8 cellular contexts compared by ENCODE assay signal in genomic region chr13:112605531-112605990, GRCh38. TPM values are rescaled to one million over a fixed set of nuclear protein-coding genes. Genes with fewer than 3 reads are reported as not detected.
DNase-seq lines count a peak whose midpoint lies in the region; ATAC-seq and TF ChIP-seq lines count a peak whose summit lies in the region.

No MANE protein-coding gene starts in this region.

- H3K27me3 ChIP-seq in Caco-2 (replicated peaks; ENCODE audit: control insufficient read depth, insufficient read depth, low read length) (peaks cover 1% of the 10 kb centered on the region), NT2/D1 (ENCODE audit: insufficient read depth, insufficient read length) (peaks cover 3% of the 10 kb centered on the region)

- H3K4me3 ChIP-seq in Caco-2 (ENCODE audit: low read depth, low read length) = peak overlapping the region; percentile 41
- no peak overlapping the region for H3K4me3 ChIP-seq in NT2/D1 (ENCODE audit: insufficient read length, low read depth)
- peak overlapping the region; percentile 54 for H3K4me3 ChIP-seq in epithelial cell of esophagus (ENCODE audit: low read length)

- H3K27ac ChIP-seq in RWPE1 = no peak overlapping the region

- H3K27me3 Mint-ChIP-seq in Caco-2 (ENCODE audit: insufficient read depth, unreplicated experiment) (peaks cover 9% of the 10 kb centered on the region), osteocyte (ENCODE audit: unreplicated experiment) (peaks cover 29% of the 10 kb centered on the region)

- no peak for ATAC-seq in GM18858 (IDR thresholded peaks at IDR 0.05; ENCODE audit: unreplicated experiment)

- H3K4me3 Mint-ChIP-seq in Caco-2 (ENCODE audit: unreplicated experiment) = peak overlapping the region; percentile 73
- H3K4me3 Mint-ChIP-seq in osteocyte (ENCODE audit: unreplicated experiment) = peak overlapping the region; percentile 84

- H3K36me3 ChIP-seq in Caco-2 (ENCODE audit: control insufficient read depth, insufficient read depth, low read length) (no peaks in the 10 kb centered on the region), NT2/D1 (ENCODE audit: insufficient read depth, insufficient read length, low read length) (no peaks in the 10 kb centered on the region)

- no peaks in the 10 kb centered on the region for H3K9me3 ChIP-seq in Caco-2
- no peaks in the 10 kb centered on the region for H3K9me3 ChIP-seq in NT2/D1 (ENCODE audit: insufficient read depth, low read length)

- POLR2A ChIA-PET in Caco-2 (lab: Charles Lee) = no interaction called here
- POLR2A ChIA-PET in RWPE1 (lab: Yijun Ruan, JAX; ENCODE audit: low non-redundant PET) = no interaction called here

- intact Hi-C loops in Caco-2 (cut with micrococcal nuclease; ENCODE audit: unreplicated experiment) = loop anchor here (10.0 kb wide), 1 partner anchor 261 kb away; no protein-coding TSS in a partner anchor

- DNase-seq in Caco-2 (no peak), NT2/D1 (ENCODE audit: low read depth, low spot score) (no peak), epithelial cell of esophagus (ENCODE audit: low read depth) (no peak), osteocyte (ENCODE audit: extremely low spot score, unreplicated experiment) (no peak), GF-D8 (lab: John Stamatoyannopoulos, UW) (no peak), RWPE1 (ENCODE audit: low spot score) (no peak), dedifferentiated amniotic fluid mesenchymal stem cell (ENCODE audit: extremely low spot score) (no peak)

- H3K4me1 Mint-ChIP-seq in Caco-2 (ENCODE audit: low read depth, unreplicated experiment) (no peaks in the 10 kb centered on the region), osteocyte (ENCODE audit: unreplicated experiment) (peaks cover 27% of the 10 kb centered on the region)

- CTCF ChIA-PET in Caco-2 (lab: Charles Lee) = interaction anchor here (0.7 to 1.2 kb wide), 2 partner anchors 16 to 18 kb away, joined by 3 to 5 read pairs; no protein-coding TSS in a partner anchor
- CTCF ChIA-PET in RWPE1 (lab: Yijun Ruan, JAX) = interaction anchor here (0.7 to 1.5 kb wide), 5 partner anchors 16 to 1290 kb away, joined by 3 to 7 read pairs (median 3); no protein-coding TSS in a partner anchor

- H3K9me3 Mint-ChIP-seq in Caco-2 (ENCODE audit: unreplicated experiment) (no peaks in the 10 kb centered on the region), osteocyte (ENCODE audit: unreplicated experiment) (no peaks in the 10 kb centered on the region)

- H3K9ac ChIP-seq in NT2/D1 (ENCODE audit: insufficient read length, low read depth) = peak overlapping the region; percentile 56

- BruUV-seq in Caco-2 (replicated peaks; lab: Mats Ljungman, UMichigan) = no TSS peak

- H3K27ac Mint-ChIP-seq in Caco-2 (ENCODE audit: unreplicated experiment) (peak overlapping the region; percentile 23), osteocyte (ENCODE audit: unreplicated experiment) (peak overlapping the region; percentile 62)

- H3K36me3 Mint-ChIP-seq in Caco-2 (ENCODE audit: insufficient read depth, unreplicated experiment) (no peaks in the 10 kb centered on the region), osteocyte (ENCODE audit: unreplicated experiment) (no peaks in the 10 kb centered on the region)

- TF ChIP-seq CTCF in Caco-2 (IDR thresholded peaks at IDR 0.05; ENCODE audit: insufficient read depth in 1 of 2, low read depth in 1 of 2, low read length in 1 of 2, severe bottlenecking in 1 of 2, unreplicated experiment in 1 of 2) (no peak), epithelial cell of esophagus (IDR thresholded peaks at IDR 0.05; ENCODE audit: insufficient read depth, low read depth, low read length, missing control alignments) (no peak), osteocyte (IDR thresholded peaks at IDR 0.05) (no peak), RWPE1 (conservative IDR thresholded peaks at IDR 0.05; ENCODE audit: low read depth) (no peak)

- no peaks in the 10 kb centered on the region for H3K4me1 ChIP-seq in Caco-2
- H3K4me1 ChIP-seq in NT2/D1 (ENCODE audit: insufficient read depth, insufficient read length) = no peaks in the 10 kb centered on the region

RNA-seq across cellular contexts. Expression of gene TUBGCP3, which starts 17.6 kb away (rescaled TPM):
- total RNA-seq in Caco-2 (2022) (51.1 and 55.7 TPM in 2 replicates), osteocyte (24.1 and 26.1 TPM in 2 replicates)
